In the genomic region with DNA sequence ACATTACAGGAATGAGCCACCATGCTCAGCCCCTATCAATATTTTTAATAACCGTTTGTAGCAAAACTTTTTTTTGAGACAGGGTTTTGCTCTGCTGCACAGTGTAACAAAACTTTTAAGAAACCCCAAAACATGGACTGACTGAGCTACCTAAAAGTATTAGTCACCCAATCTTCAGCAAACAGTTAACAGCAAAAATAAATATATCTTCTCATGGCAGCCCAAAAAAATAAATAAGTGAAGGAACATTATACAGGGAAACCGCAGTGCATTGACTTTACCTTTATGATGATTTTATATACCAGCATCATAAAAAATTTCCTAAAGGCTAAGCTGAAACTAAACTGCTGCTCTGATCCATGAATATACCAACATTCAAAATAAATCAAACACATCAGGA, we compare ENCODE assay signal across 9 cellular contexts.
"Had no signal": no experiment of that assay in that cellular context is flagged by ENCODE, and none has a peak within 500 bp of the region (broad histone marks: within the 10 kb centered on the region; RNA-seq: fewer than 3 reads in every experiment).

No MANE protein-coding gene starts in this region.

- H3K27ac ChIP-seq: GM23248, HL-60 had no signal

- H3K9me3 ChIP-seq: HAP-1 had no signal

- H3K4me3 ChIP-seq: GM23248, HAP-1 had no signal

- H3K9me3 Mint-ChIP-seq: HFFc6, IgD-negative memory B cell had no signal

- H3K36me3 ChIP-seq: HAP-1 had no signal

- H3K4me1 Mint-ChIP-seq: IgD-negative memory B cell had no signal

- DNase-seq: GM23248, GOT3, H7 had no signal

- H3K27ac Mint-ChIP-seq: HFFc6, IgD-negative memory B cell had no signal

- H3K4me3 Mint-ChIP-seq: HFFc6, IgD-negative memory B cell had no signal

- H3K36me3 Mint-ChIP-seq: IgD-negative memory B cell had no signal

- H3K4me1 ChIP-seq: HAP-1 had no signal

- H3K9ac ChIP-seq: GM23248 had no signal

- ATAC-seq: HCT116, HepG2 had no signal

- H3K27me3 Mint-ChIP-seq: IgD-negative memory B cell had no signal

- H2AFZ ChIP-seq: GM23248 had no signal
